ENCODE assay signal across 8 cellular contexts in the genomic region with DNA sequence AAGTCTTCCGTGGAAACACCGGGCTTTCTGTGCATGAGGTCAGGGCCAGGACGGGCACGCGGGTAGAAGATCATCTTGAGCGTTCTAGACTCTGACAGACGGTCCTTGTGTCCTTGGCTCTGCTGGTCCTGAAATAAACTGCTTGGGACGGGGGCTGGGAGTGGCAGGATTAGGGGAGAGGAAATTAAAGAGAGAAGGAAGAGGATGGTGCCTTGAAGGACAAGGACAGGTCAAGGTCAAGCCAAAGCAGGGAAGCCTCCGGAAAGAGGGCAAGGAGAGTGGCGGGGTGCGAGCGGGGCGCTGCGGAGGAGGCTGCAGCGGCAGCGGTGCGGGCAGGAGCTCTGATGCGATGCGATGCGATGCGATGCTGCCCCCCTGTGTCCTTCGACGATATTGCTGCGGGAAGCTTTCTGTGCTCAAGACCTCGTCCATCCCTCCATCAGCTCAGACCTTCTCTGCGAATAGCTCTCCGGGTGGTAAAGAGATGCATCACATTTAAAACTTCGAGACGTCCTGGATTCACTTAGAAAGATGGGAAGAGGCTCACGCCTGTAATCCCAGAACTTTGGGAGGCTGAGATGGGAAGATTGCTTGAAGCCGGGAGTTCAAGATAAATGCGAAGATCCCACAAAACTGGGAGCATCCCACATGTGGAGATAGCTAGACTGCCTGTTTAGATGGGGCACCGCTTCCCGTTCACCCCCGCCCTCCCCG.
DNase-seq lines count a peak whose midpoint lies in the region; ATAC-seq, FAIRE-seq and TF ChIP-seq lines count a peak whose summit lies in the region.

No MANE protein-coding gene starts in this region.

- TF ChIP-seq POLR2A in H1 (IDR thresholded peaks at IDR 0.05; ENCODE audit: control extremely low read depth in 1 of 2, low read depth in 2 of 2, low read length in 2 of 2): no peak

- H4K8ac ChIP-seq in H1 (ENCODE audit: extremely low read depth, insufficient read depth, low read length): no peak overlapping the region

- no peak overlapping the region for H3K27ac Mint-ChIP-seq in Caco-2 (ENCODE audit: unreplicated experiment)
- no peak overlapping the region for H3K27ac Mint-ChIP-seq in T-helper 2 cell treated with Interferon-gamma antibody and Interleukin-4, amounts not matched to agents 5 μg/mL and 100 μg/mL, for 36 hours

- H3K4me1 Mint-ChIP-seq in Caco-2 (ENCODE audit: low read depth, unreplicated experiment): no peaks in the 10 kb centered on the region
- no peaks in the 10 kb centered on the region for H3K4me1 Mint-ChIP-seq in T-helper 2 cell treated with Interferon-gamma antibody and Interleukin-4, amounts not matched to agents 5 μg/mL and 100 μg/mL, for 36 hours (ENCODE audit: low read depth)

- H3K56ac ChIP-seq in H1 (replicated peaks; ENCODE audit: insufficient read length, low read depth, low read length): no peak overlapping the region

- H2BK15ac ChIP-seq in H1 (ENCODE audit: low read length): 0 out of 2 replicates have a peak overlapping the region, but pooled peaks have one; percentile 40

- H3K36me3 ChIP-seq in Caco-2 (ENCODE audit: control insufficient read depth, insufficient read depth, low read length) (no peaks in the 10 kb centered on the region), H1 (ENCODE audit: control insufficient read depth in 2 of 4, insufficient read depth in 4 of 4, low read length in 3 of 4) (no peaks in the 10 kb centered on the region; a peak in 1 of 8 replicates), mucosa of descending colon (ENCODE audit: low read depth) (no peaks in the 10 kb centered on the region), tibial artery (no peaks in the 10 kb centered on the region)

- TF ChIP-seq CTCF in Caco-2 (IDR thresholded peaks at IDR 0.05; ENCODE audit: insufficient read depth in 1 of 2, low read depth in 1 of 2, low read length in 1 of 2, severe bottlenecking in 1 of 2, unreplicated experiment in 1 of 2) (peak; percentile 46 to 72), GM20000 (IDR thresholded peaks at IDR 0.05; ENCODE audit: extremely low read depth, missing control alignments) (peak; percentile 66), H1 (IDR thresholded peaks at IDR 0.05; ENCODE audit: control extremely low read depth in 1 of 3, insufficient read depth in 1 of 3, low read depth in 1 of 3, low read length in 3 of 3) (peak; percentile 81 to 92 (median 83)), mucosa of descending colon (IDR thresholded peaks at IDR 0.05) (no peak), tibial artery (IDR thresholded peaks at IDR 0.05) (peak; percentile 14 to 38)

- no peak overlapping the region for H2BK120ac ChIP-seq in H1 (replicated peaks; ENCODE audit: low read depth, low read length)

- H2BK12ac ChIP-seq in H1 (ENCODE audit: low read depth, low read length): no peak overlapping the region; the same call in 1 of the 2 replicates

- no TSS peak for BruUV-seq in Caco-2 (replicated peaks; lab: Mats Ljungman, UMichigan)

- CTCF ChIA-PET in Caco-2 (lab: Charles Lee) (interaction anchor here (0.6 to 1.6 kb wide), 8 partner anchors 12 to 1755 kb away, joined by 3 to 6 read pairs (median 4); no protein-coding TSS in a partner anchor), H1 (lab: Charles Lee; ENCODE audit: partially characterized antibody) (interaction anchor here (0.6 to 10.0 kb wide), 73 partner anchors 10 to 1180 kb away, joined by 3 to 89 read pairs (median 4); partner anchors contain the start of gene FZD10)

- peak; percentile 84 for FAIRE-seq in H1 (lab: Jason Lieb, UNC)

- no peaks in the 10 kb centered on the region for H3K79me2 ChIP-seq in H1 (ENCODE audit: control insufficient read depth in 1 of 2, insufficient read depth in 2 of 2, low read length in 2 of 2)

- DNase-seq in Caco-2 (peak in 1 of 2 experiments; percentile 67), GM20000 (ENCODE audit: low spot score) (peak; percentile 79), M059J (ENCODE audit: low read depth) (peak; percentile 24), H1 (ENCODE audit: low read depth in 1 of 2, low spot score in 2 of 2) (peak; percentile 62 to 87), mucosa of descending colon (peak in 2 of 3 donors; percentile 61), tibial artery (no peak), T-helper 9 cell (no peak)
- DNase-seq in T-helper 2 cell treated with Interferon-gamma antibody and Interleukin-4, amounts not matched to agents 5 μg/mL and 100 μg/mL, for 36 hours (ENCODE audit: low spot score): peak; percentile 21

- 26% methylated on average over 36 of the region's 36 CpGs; no CpG with 5 or more reads in 1 of the 2 experiments for WGBS in H1 (ENCODE audit: extremely low coverage in 1 of 2, insufficient coverage in 1 of 2, insufficient read length in 1 of 2, insufficient replicate concordance in 2 of 2, low coverage in 1 of 2, low lambda C conversion rate in 2 of 2, missing lambda C conversion rate in 1 of 2), 2 experiments

- H3K4me3 Mint-ChIP-seq in Caco-2 (ENCODE audit: unreplicated experiment): no peak overlapping the region
- no peak overlapping the region for H3K4me3 Mint-ChIP-seq in T-helper 2 cell treated with Interferon-gamma antibody and Interleukin-4, amounts not matched to agents 5 μg/mL and 100 μg/mL, for 36 hours

- intact Hi-C loops in Caco-2 (cut with micrococcal nuclease; ENCODE audit: unreplicated experiment) (loop anchor here (2.0 kb wide), 1 partner anchor 103 kb away; no protein-coding TSS in a partner anchor), mucosa of descending colon (cut with DNase I, micrococcal nuclease) (no loop called here), tibial artery (cut with DNase I; ENCODE audit: low total_unique reads) (no loop called here)

- no peak overlapping the region for H3K9ac ChIP-seq in H1 (replicated peaks in 1 of 4; ENCODE audit: extremely low read depth in 1 of 4, low read depth in 3 of 4, low read length in 3 of 4)

- peak overlapping the region; percentile 10 to 57 for H3K4me2 ChIP-seq in H1 (ENCODE audit: insufficient read depth in 1 of 2, low read depth in 2 of 2, low read length in 2 of 2)

- peak overlapping the region; percentile 72; the same call in 1 of the 2 replicates for H3K18ac ChIP-seq in H1 (ENCODE audit: extremely low read depth, low read length)

- H2BK20ac ChIP-seq in H1 (ENCODE audit: low read length): no peak overlapping the region

- H3K14ac ChIP-seq in H1 (ENCODE audit: insufficient read length): no peak overlapping the region

- no peak overlapping the region for H2BK5ac ChIP-seq in H1 (ENCODE audit: low read depth, low read length)

- no peak overlapping the region for H3K27ac ChIP-seq in H1 (ENCODE audit: low read depth, low read length)
- H3K27ac ChIP-seq in tibial artery: no peak overlapping the region

- H2AK5ac ChIP-seq in H1 (ENCODE audit: low read depth, low read length): no peak overlapping the region

- H4K20me1 ChIP-seq in H1 (replicated peaks in 1 of 2; ENCODE audit: control insufficient read depth in 1 of 2, insufficient read depth in 2 of 2, low read length in 2 of 2): no peaks in the 10 kb centered on the region

- peak; percentile 88 to 93 for TF ChIP-seq RAD21 in H1 (IDR thresholded peaks at IDR 0.05 in 1 of 2, conservative IDR thresholded peaks at IDR 0.05 in 1 of 2; ENCODE audit: low read depth in 2 of 2, low read length in 2 of 2)

- ATAC-seq in mucosa of descending colon: peak; percentile 75

- peak overlapping the region; percentile 30 for H4K91ac ChIP-seq in H1 (replicated peaks; ENCODE audit: insufficient read length, low read length)

- H3K9me3 ChIP-seq in Caco-2 (no peaks in the 10 kb centered on the region), H1 (ENCODE audit: insufficient read depth in 2 of 2, low read depth in 1 of 2, low read length in 1 of 2) (no peaks in the 10 kb centered on the region), mucosa of descending colon (no peaks in the 10 kb centered on the region), tibial artery (no peaks in the 10 kb centered on the region)

- H3K4me3 ChIP-seq in Caco-2 (ENCODE audit: low read depth, low read length) (no peak overlapping the region), H1 (ENCODE audit: extremely low read depth in 1 of 4, insufficient read depth in 2 of 4, low read depth in 3 of 4, low read length in 4 of 4) (peak overlapping the region in 1 of 4 experiments; percentile 45; a peak in 2 of 8 replicates), mucosa of descending colon (no peak overlapping the region), tibial artery (no peak overlapping the region)

- no peaks in the 10 kb centered on the region for H3K79me1 ChIP-seq in H1 (ENCODE audit: low read depth, low read length)

- H3K36me3 Mint-ChIP-seq in Caco-2 (ENCODE audit: insufficient read depth, unreplicated experiment): no peaks in the 10 kb centered on the region
- H3K36me3 Mint-ChIP-seq in T-helper 2 cell treated with Interferon-gamma antibody and Interleukin-4, amounts not matched to agents 5 μg/mL and 100 μg/mL, for 36 hours (ENCODE audit: low read depth): no peaks in the 10 kb centered on the region

- no peaks in the 10 kb centered on the region for H3K27me3 Mint-ChIP-seq in Caco-2 (ENCODE audit: insufficient read depth, unreplicated experiment)
- H3K27me3 Mint-ChIP-seq in T-helper 2 cell treated with Interferon-gamma antibody and Interleukin-4, amounts not matched to agents 5 μg/mL and 100 μg/mL, for 36 hours (ENCODE audit: low read depth): no peaks in the 10 kb centered on the region

- H3K4ac ChIP-seq in H1 (replicated peaks; ENCODE audit: insufficient read length, low read depth, low read length): no peak overlapping the region

- no peak overlapping the region for H4K5ac ChIP-seq in H1 (ENCODE audit: insufficient read length, low read depth, low read length)

- POLR2A ChIA-PET in Caco-2 (lab: Charles Lee) (no interaction called here), H1 (lab: Charles Lee; ENCODE audit: partially characterized antibody) (no interaction called here)

- no peak for TF ChIP-seq EP300 in H1 (IDR thresholded peaks at IDR 0.05; ENCODE audit: borderline replicate concordance in 1 of 2, low read depth in 2 of 2, low read length in 2 of 2)

- H3K23me2 ChIP-seq in H1 (ENCODE audit: low read depth, low read length): peaks cover 6% of the 10 kb centered on the region; the same call in 1 of the 2 replicates

- no peaks in the 10 kb centered on the region for H3K27me3 ChIP-seq in Caco-2 (replicated peaks; ENCODE audit: control insufficient read depth, insufficient read depth, low read length)
- H3K27me3 ChIP-seq in H1 (replicated peaks in 1 of 4; ENCODE audit: control insufficient read depth in 3 of 4, extremely low read depth in 1 of 4, insufficient read depth in 3 of 4, low read length in 3 of 4): peaks cover 0 to 12% (median 7%) of the 10 kb centered on the region in 4 experiments; a peak in 3 of 7 replicates
- peaks cover 0 to 36% of the 10 kb centered on the region in 2 donors for H3K27me3 ChIP-seq in tibial artery

- no peaks in the 10 kb centered on the region for H3K9me3 Mint-ChIP-seq in Caco-2 (ENCODE audit: unreplicated experiment)
- H3K9me3 Mint-ChIP-seq in T-helper 2 cell treated with Interferon-gamma antibody and Interleukin-4, amounts not matched to agents 5 μg/mL and 100 μg/mL, for 36 hours: no peaks in the 10 kb centered on the region

- H3K4me1 ChIP-seq in Caco-2: no peaks in the 10 kb centered on the region
- peaks cover 0 to 11% (median 5%) of the 10 kb centered on the region in 4 experiments; a peak in 3 of 7 replicates for H3K4me1 ChIP-seq in H1 (replicated peaks in 1 of 4; ENCODE audit: control insufficient read depth in 3 of 4, insufficient read depth in 4 of 4, low read length in 3 of 4)
- H3K4me1 ChIP-seq in mucosa of descending colon (ENCODE audit: low read depth): no peaks in the 10 kb centered on the region
- H3K4me1 ChIP-seq in tibial artery: no peaks in the 10 kb centered on the region

- H3K23ac ChIP-seq in H1 (ENCODE audit: insufficient read length): no peak overlapping the region

- H2AFZ ChIP-seq in H1 (ENCODE audit: low read length): no peak overlapping the region

Comparison
In these comparisons a context has a peak if more than half of its experiments do, and no peak if none do; other contexts are left out.
1. DNase-seq: peak in GM20000 (single experiment), M059J (single experiment), T-helper 2 cell treated with Interferon-gamma antibody and Interleukin-4, amounts not matched to agents 5 μg/mL and 100 μg/mL, for 36 hours (single experiment), H1 (2 of 2) and mucosa of descending colon (2 of 3); none in tibial artery (0 of 2) and T-helper 9 cell (single experiment).